In the genomic region with DNA sequence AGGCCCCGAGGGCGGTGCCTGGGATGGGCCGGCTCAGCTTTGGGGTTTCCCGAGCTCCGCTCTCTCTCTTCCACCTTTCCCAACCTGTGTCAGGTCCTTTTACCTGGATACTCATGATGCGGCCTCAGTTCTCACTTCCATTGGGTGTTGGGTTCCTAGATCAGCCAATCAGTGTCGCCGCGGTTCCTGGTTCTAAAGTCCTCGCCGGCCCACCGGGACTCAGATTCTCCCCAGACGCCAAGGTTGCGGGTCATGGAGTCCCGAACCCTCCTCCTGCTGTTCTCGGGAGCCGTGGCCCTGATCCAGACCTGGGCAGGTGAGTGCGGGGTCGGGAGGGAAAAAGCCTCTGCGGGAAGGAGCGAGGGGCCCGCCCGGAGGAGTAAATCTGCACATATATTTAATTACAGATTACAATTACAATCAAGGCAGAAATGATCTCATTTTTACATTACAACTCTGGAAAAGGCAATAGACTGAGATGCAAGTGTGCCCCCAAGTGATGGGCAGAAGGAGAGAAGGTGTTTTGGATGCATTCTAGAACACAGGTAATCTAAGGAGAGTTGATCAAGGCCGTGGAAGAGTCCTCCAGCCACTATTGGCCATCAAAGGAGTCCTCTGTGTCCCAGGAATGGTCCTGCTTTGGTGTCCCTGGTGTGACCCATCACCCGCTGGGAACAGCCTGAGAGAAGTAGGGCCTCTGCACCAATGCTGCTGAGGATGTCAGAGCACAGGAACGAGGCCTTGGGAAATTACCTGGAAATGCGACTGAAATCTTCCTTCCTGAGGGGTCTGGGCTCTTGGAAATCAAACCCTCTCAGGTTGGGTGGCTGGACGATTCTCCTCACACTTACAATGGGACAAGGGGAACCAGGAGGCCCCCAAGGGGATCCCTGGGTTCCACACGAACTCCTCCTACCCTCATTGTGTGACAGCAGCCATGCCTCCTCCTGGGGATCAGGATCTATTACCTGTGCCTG, we compare ENCODE assay signal across 8 cellular contexts. TPM values are rescaled to one million over a fixed set of nuclear protein-coding genes. Genes with fewer than 3 reads are reported as not detected.
DNase-seq lines count a peak whose midpoint lies in the region; ATAC-seq and TF ChIP-seq lines count a peak whose summit lies in the region.

No MANE protein-coding gene starts in this region.

- peak overlapping the region; percentile 77 for H3K9ac ChIP-seq in BLaER1

- peak; percentile 63 for DNase-seq in RPMI7951 (ENCODE audit: low read depth)
- peak; percentile 96 for DNase-seq in activated naive CD4-positive, alpha-beta T cell treated with anti-CD3 and anti-CD28 coated beads for 36 hours
- DNase-seq in globus pallidus (ENCODE audit: low spot score) = peak; percentile 55
- peak; percentile 95 for DNase-seq in stomach

- ATAC-seq in GM19351 (IDR thresholded peaks at IDR 0.05; ENCODE audit: unreplicated experiment) (peak; percentile 89), HG03521 (IDR thresholded peaks at IDR 0.05; ENCODE audit: unreplicated experiment) (peak; percentile 91)

- H3K4me2 ChIP-seq in BLaER1 = peak overlapping the region; percentile 90

- H3K4me3 ChIP-seq in BLaER1 (peak overlapping the region; percentile 72), neutrophil (ENCODE audit: low read depth in 1 of 2, low read length in 1 of 2) (peak overlapping the region; percentile 71 to 81), stomach (peak overlapping the region; percentile 42 to 56 (median 54))

- H3K4me1 ChIP-seq in BLaER1 (peaks cover 48% of the 10 kb centered on the region), neutrophil (ENCODE audit: control insufficient read depth in 1 of 2, insufficient read depth in 1 of 2, low read depth in 1 of 2, low read length in 1 of 2) (peaks cover 30 to 32% of the 10 kb centered on the region in 2 experiments), stomach (peaks cover 12 to 51% (median 16%) of the 10 kb centered on the region in 4 donors)

- H3K27me3 Mint-ChIP-seq in activated naive CD4-positive, alpha-beta T cell treated with anti-CD3 and anti-CD28 coated beads for 36 hours (ENCODE audit: low read depth) = no peaks in the 10 kb centered on the region

- no peaks in the 10 kb centered on the region for H3K9me3 Mint-ChIP-seq in activated naive CD4-positive, alpha-beta T cell treated with anti-CD3 and anti-CD28 coated beads for 36 hours

- no peaks in the 10 kb centered on the region for H3K27me3 ChIP-seq in BLaER1
- H3K27me3 ChIP-seq in neutrophil = peaks cover 16% of the 10 kb centered on the region
- H3K27me3 ChIP-seq in stomach = no peaks in the 10 kb centered on the region

- peaks cover 47% of the 10 kb centered on the region for H4K20me1 ChIP-seq in BLaER1

- no peak for TF ChIP-seq EP300 in stomach (IDR thresholded peaks at IDR 0.05)

- CTCF ChIA-PET in activated naive CD4-positive, alpha-beta T cell treated with anti-CD3 and anti-CD28 coated beads for 36 hours (lab: Charles Lee) = interaction anchor here (0.7 to 1.2 kb wide), 3 partner anchors 21 to 84 kb away, joined by 4 to 6 read pairs (median 5); partner anchors contain the start of genes ATP6V1G2 and NFKBIL1

- intact Hi-C loops in activated naive CD4-positive, alpha-beta T cell treated with anti-CD3 and anti-CD28 coated beads for 36 hours (cut with micrococcal nuclease) = loop anchor here (5.0 kb wide), 2 partner anchors 34 to 261 kb away; partner anchors contain the start of gene MICB
- intact Hi-C loops in stomach (cut with DNase I; ENCODE audit: low total_unique reads) = no loop called here

- peaks cover 36% of the 10 kb centered on the region for H3K36me3 ChIP-seq in BLaER1
- peaks cover 35% of the 10 kb centered on the region for H3K36me3 ChIP-seq in neutrophil
- peaks cover 0 to 6% (median 2%) of the 10 kb centered on the region in 4 donors for H3K36me3 ChIP-seq in stomach

- H3K27ac Mint-ChIP-seq in activated naive CD4-positive, alpha-beta T cell treated with anti-CD3 and anti-CD28 coated beads for 36 hours = peak overlapping the region; percentile 98

- peaks cover 33% of the 10 kb centered on the region for H3K36me3 Mint-ChIP-seq in activated naive CD4-positive, alpha-beta T cell treated with anti-CD3 and anti-CD28 coated beads for 36 hours (ENCODE audit: low read depth)

- H3K27ac ChIP-seq in BLaER1 (peak overlapping the region; percentile 80), neutrophil (peak overlapping the region; percentile 73), stomach (peak overlapping the region; percentile 79 to 84 (median 83))

- peaks cover 58% of the 10 kb centered on the region for H3K4me1 Mint-ChIP-seq in activated naive CD4-positive, alpha-beta T cell treated with anti-CD3 and anti-CD28 coated beads for 36 hours (ENCODE audit: low read depth)

- no peaks in the 10 kb centered on the region for H3K9me3 ChIP-seq in BLaER1
- no peaks in the 10 kb centered on the region for H3K9me3 ChIP-seq in neutrophil
- H3K9me3 ChIP-seq in stomach = no peaks in the 10 kb centered on the region

- 7 to 12% (median 11%) methylated on average over 26 to 29 of the region's 29 CpGs for WGBS in stomach, 5 donors

- peak overlapping the region; percentile 99 for H3K4me3 Mint-ChIP-seq in activated naive CD4-positive, alpha-beta T cell treated with anti-CD3 and anti-CD28 coated beads for 36 hours

- peak; percentile 20 for TF ChIP-seq CTCF in neutrophil (IDR thresholded peaks at IDR 0.05)
- no peak for TF ChIP-seq CTCF in stomach (IDR thresholded peaks at IDR 0.05)

- peak in 1 of 4 donors; percentile 53 for TF ChIP-seq POLR2A in stomach (IDR thresholded peaks at IDR 0.05)

RNA-seq across cellular contexts. Expression of gene MICB, which starts 34.7 kb away (rescaled TPM):
- 31.0 and 34.4 TPM in 2 replicates for total RNA-seq in RPMI7951 (2014; rRNA removed; shearing (Covaris generic))
- 10 to 100 TPM; 21.4 to 22.6 TPM for total RNA-seq in activated naive CD4-positive, alpha-beta T cell treated with anti-CD3 and anti-CD28 coated beads for 36 hours
- total RNA-seq in stomach = 1 to 10 TPM in 1 of 5 donors, under 1 TPM in 2, not detected in 2; 0.29 to 1.7 (median 0.89) TPM
- polyA plus RNA-seq in stomach = 1 to 10 TPM in 1 of 3 donors, under 1 TPM in 2; 0.76 to 1.4 (median 0.83) TPM

RNA-seq across cellular contexts. Expression of gene MICA, which starts 59.9 kb away (rescaled TPM):
- total RNA-seq in RPMI7951 (2014; rRNA removed; shearing (Covaris generic)) = 42.3 and 42.9 TPM in 2 replicates
- 10 to 100 TPM; 10.2 to 10.4 TPM for total RNA-seq in activated naive CD4-positive, alpha-beta T cell treated with anti-CD3 and anti-CD28 coated beads for 36 hours
- total RNA-seq in stomach = 10 to 100 TPM in 3 of 5 donors, 1 to 10 TPM in 2; 2.0 to 13.4 (median 11.1) TPM
- 10 to 100 TPM in 2 of 3 donors, 1 to 10 TPM in 1; 9.9 to 13.6 (median 13.1) TPM for polyA plus RNA-seq in stomach

Comparison
In these comparisons a context has a peak if more than half of its experiments do, and no peak if none do; other contexts are left out.
1. Peak in every context shown above with its lines: DNase-seq, ATAC-seq, H3K4me3 ChIP-seq and H3K27ac ChIP-seq.
2. RNA of gene MICB, which starts 34.7 kb away (total RNA-seq): 31.0 to 34.4 TPM in RPMI7951 and 21.4 to 22.6 TPM in activated naive CD4-positive, alpha-beta T cell treated with anti-CD3 and anti-CD28 coated beads for 36 hours; 0.29 to 1.7 TPM in stomach; every median in the first group is over 4 times any median in the second.